In genomic region chr1:112791723-112792104, GRCh38 we compare ENCODE assay signal across 1 cellular context.
TF ChIP-seq lines count a peak whose summit lies in the region.

No MANE protein-coding gene starts in this region.

TF ChIP-seq in HepG2, 621 proteins besides CTCF, POLR2A, EP300 and RAD21 (continued from another document):
- TF ChIP-seq MAFK (conservative IDR thresholded peaks at IDR 0.05 in 1 of 2, IDR thresholded peaks at IDR 0.05 in 1 of 2; ENCODE audit: low read length in 2 of 2) = peak; percentile 50 to 66; a peak in 3 of 4 replicates
- no peak for TF ChIP-seq NFYC (CRISPR knock-in tag; IDR thresholded peaks at IDR 0.05)
TF ChIP-seq in HepG2: peak in this region for 2.
